Comparison of ENCODE assay signal across 1 cellular context in genomic region chr6:51608932-51609331, GRCh38.
TF ChIP-seq lines count a peak whose summit lies in the region.

No MANE protein-coding gene starts in this region.

TF ChIP-seq in GM23338, 12 proteins besides CTCF, POLR2A, EP300 and RAD21 (continued from another document):
- no peak for TF ChIP-seq ZNF462 (CRISPR knock-in tag; IDR thresholded peaks at IDR 0.05)
- no peak for TF ChIP-seq REST (IDR thresholded peaks at IDR 0.05; ENCODE audit: unreplicated experiment)
- no peak for TF ChIP-seq JUNB (IDR thresholded peaks at IDR 0.05; ENCODE audit: unreplicated experiment)
